25 cellular contexts compared by ENCODE assay signal in the genomic region with DNA sequence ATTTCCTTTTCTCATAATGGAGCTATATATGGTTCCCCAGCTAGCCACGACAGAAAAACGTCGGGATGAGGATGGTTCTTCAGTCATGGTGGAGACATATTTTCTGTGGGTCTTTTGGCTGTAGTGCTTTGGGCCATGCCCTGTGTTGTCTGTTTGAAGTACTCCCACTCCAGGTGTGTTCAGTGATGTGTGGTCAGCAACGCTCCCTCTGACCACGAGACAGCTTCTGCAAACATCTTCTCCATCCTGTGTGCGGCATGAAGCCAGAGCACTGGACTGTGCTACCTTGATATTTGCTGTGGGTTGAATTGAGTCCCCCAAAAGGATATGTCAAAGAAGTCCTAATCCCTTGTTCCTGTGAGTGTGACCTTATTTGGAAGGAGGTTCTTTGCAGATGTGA.
"Had no signal": no experiment of that assay in that cellular context is flagged by ENCODE, and none has a peak within 500 bp of the region (broad histone marks: within the 10 kb centered on the region; RNA-seq: fewer than 3 reads in every experiment).

No MANE protein-coding gene starts in this region.

- H3K36me3 ChIP-seq: brain microvascular endothelial cell, colonic mucosa, WERI-Rb-1 had no signal

- H3K27ac ChIP-seq: brain microvascular endothelial cell, colonic mucosa, epithelial cell of prostate, WERI-Rb-1 had no signal

- H3K9me3 ChIP-seq: colonic mucosa had no signal

- H3K4me3 ChIP-seq: colonic mucosa had no signal

- DNase-seq: activated B cell treated with CpG ODN at 0.5 μM for 24 hours; activated CD4-positive, alpha-beta T cell treated with anti-CD3 and anti-CD28 coated beads for 48 hours; activated CD4-positive, alpha-beta T cell treated with anti-CD3 and anti-CD28 coated beads, Interleukin-2, amount 50 U/mL, for 1 hour; activated CD4-positive, alpha-beta T cell treated with anti-CD3 and anti-CD28 coated beads, Interleukin-2, amount 50 U/mL, for 48 hours; activated CD8-positive, alpha-beta memory T cell treated with anti-CD3 and anti-CD28 coated beads for 24 hours; activated CD8-positive, alpha-beta T cell treated with anti-CD3 and anti-CD28 coated beads for 36 hours; activated effector memory CD4-positive, alpha-beta T cell treated with Interleukin-2 at 50 U/mL for 16 hours; activated gamma-delta T cell treated with Interleukin-2 at 50 U/mL for 16 hours; activated naive CD4-positive, alpha-beta T cell treated with anti-CD3 and anti-CD28 coated beads, Interleukin-2, amount 50 U/mL, for 16 hours; activated naive CD4-positive, alpha-beta T cell treated with Interleukin-2 at 50 U/mL for 16 hours; activated T-cell treated with anti-CD3 and anti-CD28 coated beads, Interleukin-2, amount 50 U/mL, for 4 hours; amniotic stem cell; anterior cingulate cortex; brain microvascular endothelial cell; caudate nucleus; cerebellar nuclear complex; colonic mucosa; effector CD8-positive, alpha-beta T cell; foreskin fibroblast; head of caudate nucleus; T-helper 2 cell; WERI-Rb-1 had no signal

- H3K4me1 ChIP-seq: colonic mucosa had no signal

- H3K27me3 ChIP-seq: brain microvascular endothelial cell, colonic mucosa had no signal

- ATAC-seq: activated CD4-positive, CD25-positive, alpha-beta regulatory T cell treated with anti-CD3 and anti-CD28 coated beads, Interleukin-2, amount 50 U/mL, for 24 hours; activated CD8-positive, alpha-beta T cell treated with anti-CD3 and anti-CD28 coated beads for 36 hours; activated T-cell treated with anti-CD3 and anti-CD28 coated beads, Interleukin-2, amount 50 U/mL, for 4 hours; activated T-helper 17 cell treated with anti-CD3 and anti-CD28 coated beads, Interleukin-2, amount 50 U/mL, for 72 hours had no signal
